ENCODE assay signal across 15 cellular contexts in the genomic region with DNA sequence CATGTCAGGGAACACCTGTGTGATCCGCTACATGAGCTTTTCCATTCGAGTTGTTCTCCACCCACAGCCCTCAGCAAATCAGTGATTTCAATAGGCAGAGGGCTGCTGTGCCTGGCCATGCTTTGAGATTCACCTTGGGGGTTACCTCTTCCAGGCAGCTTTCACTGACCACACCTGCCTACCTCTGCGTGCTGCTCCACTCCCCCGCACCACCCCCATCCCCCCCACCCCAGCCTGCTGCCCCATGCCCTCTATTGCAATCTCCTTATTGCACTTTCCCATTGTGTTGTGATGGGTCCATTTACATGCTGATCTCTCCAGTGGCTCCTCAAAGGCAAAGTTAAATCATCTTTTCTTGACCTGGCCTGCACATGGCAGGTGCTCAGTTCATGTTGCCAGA. TPM values are rescaled to one million over a fixed set of nuclear protein-coding genes. Genes with fewer than 3 reads are reported as not detected.
DNase-seq lines count a peak whose midpoint lies in the region; ATAC-seq and TF ChIP-seq lines count a peak whose summit lies in the region.
"Had no signal": no experiment of that assay in that cellular context is flagged by ENCODE, and none has a peak within 500 bp of the region (broad histone marks: within the 10 kb centered on the region; RNA-seq: fewer than 3 reads in every experiment).

No MANE protein-coding gene starts in this region.

- H3K9ac ChIP-seq in HUES64 (ENCODE audit: low read depth, low read length) (no peak overlapping the region), endodermal cell (ENCODE audit: extremely low read depth, low read length, poor library complexity, severe bottlenecking) (no peak overlapping the region)
- H3K9ac ChIP-seq: BLaER1 had no signal

- H3K36me3 ChIP-seq in GM23338 (ENCODE audit: insufficient read depth) (no peaks in the 10 kb centered on the region), HUES64 (ENCODE audit: insufficient read depth, low read length) (no peaks in the 10 kb centered on the region), endodermal cell (ENCODE audit: control insufficient read depth, insufficient read depth, low read length) (no peaks in the 10 kb centered on the region), heart right ventricle (no peaks in the 10 kb centered on the region)

- peak overlapping the region; percentile 44; the same call in 1 of the 2 replicates for H2AFZ ChIP-seq in GM23338

- H3K27me3 ChIP-seq in GM23338 (ENCODE audit: insufficient read depth) (no peaks in the 10 kb centered on the region), HUES64 (ENCODE audit: insufficient read depth, low read length) (no peaks in the 10 kb centered on the region), endodermal cell (ENCODE audit: control insufficient read depth, insufficient read depth, low read length, poor library complexity, severe bottlenecking) (no peaks in the 10 kb centered on the region), heart right ventricle (peaks cover 0 to 7% (median 0%) of the 10 kb centered on the region in 7 donors)
- H3K27me3 ChIP-seq: BLaER1 had no signal

- no peak overlapping the region; the same call in 1 of the 2 replicates for H3K27ac ChIP-seq in GM23338 (ENCODE audit: low read depth)
- peak overlapping the region; percentile 3; the same call in 1 of the 2 replicates for H3K27ac ChIP-seq in HUES64 (ENCODE audit: low read depth, low read length)
- H3K27ac ChIP-seq in endodermal cell (ENCODE audit: low read depth, low read length), result no peak overlapping the region
- H3K27ac ChIP-seq in heart right ventricle, result no peak overlapping the region
- H3K27ac ChIP-seq: BLaER1 had no signal

- H3K4me3 Mint-ChIP-seq in GM23338 (no peak overlapping the region), endodermal cell (no peak overlapping the region)
- H3K4me3 Mint-ChIP-seq: CD8-positive, alpha-beta memory T cell had no signal

- H3K9me3 ChIP-seq in HUES64 (ENCODE audit: insufficient read depth, low read depth, low read length) (no peaks in the 10 kb centered on the region), endodermal cell (ENCODE audit: control insufficient read depth, low read length) (peaks cover 9% of the 10 kb centered on the region), heart right ventricle (peaks cover 0 to 14% (median 0%) of the 10 kb centered on the region in 11 donors)

- no peaks in the 10 kb centered on the region for H4K20me1 ChIP-seq in GM23338 (replicated peaks; ENCODE audit: insufficient read depth)
- H4K20me1 ChIP-seq: BLaER1 had no signal

- H3K9me2 ChIP-seq in GM23338 (ENCODE audit: insufficient read depth), result no peaks in the 10 kb centered on the region

- ATAC-seq in GM23338 (peak; percentile 89), GM18861 (IDR thresholded peaks at IDR 0.05; ENCODE audit: unreplicated experiment) (no peak), heart right ventricle (no peak)
- ATAC-seq: HepG2 had no signal

- peaks cover 2% of the 10 kb centered on the region for H3K27me3 Mint-ChIP-seq in GM23338 (ENCODE audit: insufficient read depth, low read depth, poor library complexity)
- no peaks in the 10 kb centered on the region for H3K27me3 Mint-ChIP-seq in endodermal cell (ENCODE audit: insufficient read depth)
- H3K27me3 Mint-ChIP-seq: CD8-positive, alpha-beta memory T cell had no signal

- WGBS in HUES64, result 35% methylated on average over 4 of the region's 4 CpGs
- 52 to 78% methylated on average over 2 to 4 of the region's 4 CpGs for WGBS in endodermal cell (ENCODE audit: insufficient coverage in 1 of 2, insufficient read length in 1 of 2), 2 experiments
- WGBS in heart right ventricle, 2 donors, result 43 to 64% methylated on average over 4 of the region's 4 CpGs

- H3K4me1 Mint-ChIP-seq in GM23338 (peaks cover 14% of the 10 kb centered on the region), endodermal cell (peaks cover 8% of the 10 kb centered on the region)
- H3K4me1 Mint-ChIP-seq: CD8-positive, alpha-beta memory T cell had no signal

- H3K4me3 ChIP-seq in GM23338 (no peak overlapping the region), HUES64 (ENCODE audit: low read length) (no peak overlapping the region), endodermal cell (ENCODE audit: low read length) (no peak overlapping the region), heart right ventricle (no peak overlapping the region)
- H3K4me3 ChIP-seq: BLaER1 had no signal

- peaks cover 23% of the 10 kb centered on the region for H3K36me3 Mint-ChIP-seq in GM23338 (ENCODE audit: low read depth)
- H3K36me3 Mint-ChIP-seq in endodermal cell (ENCODE audit: low read depth), result peaks cover 5% of the 10 kb centered on the region
- H3K36me3 Mint-ChIP-seq: CD8-positive, alpha-beta memory T cell had no signal

- H3K27ac Mint-ChIP-seq in GM23338 (peak overlapping the region; percentile 46), endodermal cell (no peak overlapping the region)
- H3K27ac Mint-ChIP-seq: CD8-positive, alpha-beta memory T cell had no signal

- H3K79me2 ChIP-seq in GM23338 (replicated peaks; ENCODE audit: insufficient read depth), result no peaks in the 10 kb centered on the region

- H3K4me1 ChIP-seq in GM23338 (ENCODE audit: insufficient read depth) (peaks cover 9% of the 10 kb centered on the region), HUES64 (ENCODE audit: insufficient read depth, low read length) (no peaks in the 10 kb centered on the region; the same call in 1 of the 2 replicates), endodermal cell (ENCODE audit: control insufficient read depth, insufficient read depth, low read length) (no peaks in the 10 kb centered on the region), heart right ventricle (no peaks in the 10 kb centered on the region)
- H3K4me1 ChIP-seq: BLaER1 had no signal

- 0 out of 2 replicates have a peak, but pooled peaks cover 2% of the 10 kb centered on the region for H3F3A ChIP-seq in GM23338 (replicated peaks; ENCODE audit: low read depth)

- intact Hi-C loops in heart right ventricle (cut with DNase I), result no loop called here

- DNase-seq in GM23338 (ENCODE audit: low spot score) (peak; percentile 52), endodermal cell (peak; percentile 51), iPS-NIHi7 (ENCODE audit: extremely low spot score) (peak; percentile 47), germinal center (ENCODE audit: low spot score) (no peak), heart right ventricle (no peak), DMS79 treated with DMSO at 0.1 percent for 48 hours (lab: John Stamatoyannopoulos, UW) (no peak)
- DNase-seq: 8988T; AML-193; Caco-2; CD8-positive, alpha-beta memory T cell; DMS53 had no signal

- 0 out of 2 replicates have a peak overlapping the region, but pooled peaks have one; percentile 55 for H3K4me2 ChIP-seq in GM23338
- H3K4me2 ChIP-seq: BLaER1 had no signal

- TF ChIP-seq CTCF in GM23338 (conservative IDR thresholded peaks at IDR 0.05; ENCODE audit: low read depth in 2 of 2) (no peak), endodermal cell (conservative IDR thresholded peaks at IDR 0.05) (no peak), heart right ventricle (IDR thresholded peaks at IDR 0.05) (no peak)

- H3K9me3 Mint-ChIP-seq in GM23338 (peaks cover 11% of the 10 kb centered on the region; the same call in 2 of the 3 replicates), endodermal cell (peaks cover 17% of the 10 kb centered on the region)
- H3K9me3 Mint-ChIP-seq: CD8-positive, alpha-beta memory T cell had no signal

TF ChIP-seq in GM23338, 12 proteins besides CTCF, POLR2A, EP300 and RAD21:
- TF ChIP-seq ZNF331 (CRISPR knock-in tag; IDR thresholded peaks at IDR 0.05; ENCODE audit: low read depth) (no peak), NANOG (IDR thresholded peaks at IDR 0.05; ENCODE audit: borderline replicate concordance) (peak; percentile 72)

RNA-seq across cellular contexts. Expression of gene POLA2, which starts 18.0 kb away (rescaled TPM):
- total RNA-seq in GM23338 (2014; rRNA removed; shearing (Covaris generic)), result 25.9 and 30.4 TPM in 2 replicates
- polyA plus RNA-seq in GM23338 (2016; fragmentation: Nextera tagmentation; extraction: Ambion mirVana) (17.4 and 22.5 TPM in 2 replicates), heart right ventricle (1 to 10 TPM; 8.6 to 9.4 TPM)
- polyA plus RNA-seq in HUES64 (2013, experiment 1 of 2), result 33.3 TPM
- polyA plus RNA-seq in HUES64 (2013, experiment 2 of 2), result 34.2 TPM
- total RNA-seq in endodermal cell (10 to 100 TPM; 42.2 to 65.0 TPM), heart right ventricle (1 to 10 TPM; 2.3 to 7.3 (median 3.8) TPM)
- polyA plus RNA-seq in endodermal cell (2013, experiment 1 of 2), result 46.3 TPM
- polyA plus RNA-seq in endodermal cell (2013, experiment 2 of 2), result 44.3 TPM

Comparison
In these comparisons a context has a peak if more than half of its experiments do, and no peak if none do; other contexts are left out.
1. DNase-seq: peak in GM23338 (single experiment), endodermal cell (single experiment) and iPS-NIHi7 (single experiment); none in germinal center (single experiment), heart right ventricle (0 of 2) and DMS79 treated with DMSO at 0.1 percent for 48 hours (single experiment).